In genomic region chr11:447923-448731, GRCh38 we compare ENCODE assay signal across 1 cellular context.
TF ChIP-seq lines count a peak whose summit lies in the region.

No MANE protein-coding gene starts in this region.

TF ChIP-seq in GM12878, 131 proteins besides CTCF, POLR2A, EP300 and RAD21 (continued from another document and continues in another):
- TF ChIP-seq IRF5 (IDR thresholded peaks at IDR 0.05; ENCODE audit: borderline replicate concordance) (no peak), POU2F2 (IDR thresholded peaks at IDR 0.05; ENCODE audit: borderline replicate concordance, low read depth, low read length) (peak; percentile 49; the same call in 1 of the 3 replicates), ZNF384 (IDR thresholded peaks at IDR 0.05; ENCODE audit: borderline replicate concordance, low read depth, low read length) (no peak), SUPT20H (IDR thresholded peaks at IDR 0.05; ENCODE audit: borderline replicate concordance, control insufficient read depth, low read depth, low read length) (no peak), FOXK2 (IDR thresholded peaks at IDR 0.05) (no peak), BACH1 (IDR thresholded peaks at IDR 0.05; ENCODE audit: borderline replicate concordance) (no peak), WRNIP1 (IDR thresholded peaks at IDR 0.05; ENCODE audit: borderline replicate concordance, low read depth, low read length) (no peak), ZNF274 (IDR thresholded peaks at IDR 0.05; ENCODE audit: insufficient read depth, insufficient read length) (no peak), TCF3 (IDR thresholded peaks at IDR 0.05; ENCODE audit: borderline replicate concordance, insufficient read depth, low read depth, low read length) (0 out of 2 replicates have a peak, but pooled peaks have one; percentile 19), SIX5 (IDR thresholded peaks at IDR 0.05; ENCODE audit: low read depth, low read length, severe bottlenecking) (no peak), PRDM15 (CRISPR knock-in tag; IDR thresholded peaks at IDR 0.05) (no peak), NRF1 (conservative IDR thresholded peaks at IDR 0.05; ENCODE audit: low read depth, low read length) (no peak), YBX1 (IDR thresholded peaks at IDR 0.05) (no peak), ZBTB4 (CRISPR knock-in tag; IDR thresholded peaks at IDR 0.05) (no peak), BMI1 (IDR thresholded peaks at IDR 0.05; ENCODE audit: borderline replicate concordance) (no peak), SREBF1 (IDR thresholded peaks at IDR 0.05; ENCODE audit: low read length) (no peak), NR2F1 (conservative IDR thresholded peaks at IDR 0.05) (peak; percentile 90), RB1 (IDR thresholded peaks at IDR 0.05; ENCODE audit: borderline replicate concordance) (peak; percentile 82; the same call in 1 of the 2 replicates), CREB1 (IDR thresholded peaks at IDR 0.05; ENCODE audit: low read depth) (peak; percentile 63), ATF3 (IDR thresholded peaks at IDR 0.05; ENCODE audit: borderline replicate concordance, extremely low read depth, low read depth, low read length) (no peak; the same call in 1 of the 2 replicates), TAF1 (IDR thresholded peaks at IDR 0.05; ENCODE audit: borderline replicate concordance, low read depth, low read length) (peak; percentile 16; the same call in 1 of the 2 replicates), MAX (IDR thresholded peaks at IDR 0.05; ENCODE audit: low read depth, low read length) (peak; percentile 79), PKNOX1 (IDR thresholded peaks at IDR 0.05) (peak; percentile 66), RELB (IDR thresholded peaks at IDR 0.05; ENCODE audit: low read depth) (peak; percentile 45; the same call in 1 of the 2 replicates), ASH2L (IDR thresholded peaks at IDR 0.05; ENCODE audit: borderline replicate concordance, low read depth) (no peak), MEF2A (IDR thresholded peaks at IDR 0.05; ENCODE audit: insufficient read depth, low read depth, low read length) (no peak), STAT1 (conservative IDR thresholded peaks at IDR 0.05) (no peak), TBL1XR1 (IDR thresholded peaks at IDR 0.05; ENCODE audit: low read depth, low read length) (no peak), CHD1 (IDR thresholded peaks at IDR 0.05; ENCODE audit: low read depth, low read length) (no peak), CREM (IDR thresholded peaks at IDR 0.05; ENCODE audit: low read depth) (0 out of 2 replicates have a peak, but pooled peaks have one; percentile 35), RUNX3 (IDR thresholded peaks at IDR 0.05; ENCODE audit: low read length) (no peak), FOS (IDR thresholded peaks at IDR 0.05; ENCODE audit: borderline replicate concordance, extremely low read depth, insufficient read length) (no peak), SREBF2 (IDR thresholded peaks at IDR 0.05; ENCODE audit: low read length) (no peak; the same call in 1 of the 2 replicates), CEBPB (IDR thresholded peaks at IDR 0.05; ENCODE audit: borderline replicate concordance in 1 of 2, low read depth in 2 of 2, low read length in 2 of 2) (no peak), LARP7 (IDR thresholded peaks at IDR 0.05) (peak; percentile 72; the same call in 1 of the 2 replicates), E2F4 (IDR thresholded peaks at IDR 0.05; ENCODE audit: low read depth, low read length) (no peak), CEBPZ (IDR thresholded peaks at IDR 0.05; ENCODE audit: low read depth, low read length) (no peak), IKZF2 (IDR thresholded peaks at IDR 0.05) (peak; percentile 61 to 75; a peak in 3 of 4 replicates), CBX5 (IDR thresholded peaks at IDR 0.05; ENCODE audit: low read depth) (no peak), KLF5 (IDR thresholded peaks at IDR 0.05; ENCODE audit: partially characterized antibody) (peak; percentile 40), BRCA1 (IDR thresholded peaks at IDR 0.05; ENCODE audit: low read depth, low read length) (no peak), SPI1 (IDR thresholded peaks at IDR 0.05; ENCODE audit: borderline replicate concordance, insufficient read depth, low read depth, low read length) (0 out of 2 replicates have a peak, but pooled peaks have one; percentile 3), USF1 (IDR thresholded peaks at IDR 0.05; ENCODE audit: borderline replicate concordance, extremely low read length, insufficient read depth, low read depth, low read length) (peak; percentile 62), GABPA (IDR thresholded peaks at IDR 0.05; ENCODE audit: low read depth) (no peak), DPF2 (IDR thresholded peaks at IDR 0.05) (peak; percentile 65), HDAC6 (IDR thresholded peaks at IDR 0.05; ENCODE audit: unreplicated experiment) (no peak), RELA (IDR thresholded peaks at IDR 0.05; ENCODE audit: borderline replicate concordance, partially characterized antibody) (peak; percentile 68)
